Comparison of ENCODE assay signal across 26 cellular contexts in the genomic region with DNA sequence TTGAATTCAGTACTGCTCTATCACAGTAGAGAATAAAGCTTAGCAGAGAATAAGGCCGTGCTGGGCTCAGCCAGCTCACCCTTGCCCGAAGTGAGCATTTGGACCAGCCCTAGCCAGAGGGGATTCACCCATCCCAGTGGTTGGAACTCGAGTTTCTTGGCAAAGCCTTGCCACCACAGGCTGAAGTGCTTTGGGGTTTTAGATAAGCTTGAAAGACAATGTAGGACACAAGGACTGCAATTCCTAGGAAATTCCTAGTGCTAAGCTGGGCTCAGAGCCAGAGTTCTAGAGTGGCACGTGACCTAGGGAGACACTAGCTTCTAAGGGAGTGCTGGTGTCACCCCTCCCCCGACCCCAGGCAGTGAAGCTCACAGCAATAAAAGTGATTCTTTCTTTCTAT. TPM values are rescaled to one million over a fixed set of nuclear protein-coding genes. Genes with fewer than 3 reads are reported as not detected.
A peak's percentile ranks its signal among the peaks of the same experiment; 100 is the strongest.
DNase-seq lines count a peak whose midpoint lies in the region; ATAC-seq, FAIRE-seq and TF ChIP-seq lines count a peak whose summit lies in the region.
"Had no signal": no experiment of that assay in that cellular context is flagged by ENCODE, and none has a peak within 500 bp of the region (broad histone marks: within the 10 kb centered on the region; RNA-seq: fewer than 3 reads in every experiment).

No MANE protein-coding gene starts in this region.

- no peak overlapping the region for H2BK5ac ChIP-seq in IMR-90 (ENCODE audit: low read depth, low read length, poor library complexity, severe bottlenecking)

- no peak overlapping the region for H4K8ac ChIP-seq in IMR-90 (ENCODE audit: low read depth in 2 of 2, low read length in 2 of 2)

- DNase-seq in D721Med (ENCODE audit: insufficient read length, low spot score) (no peak), IMR-90 (no peak), amniotic epithelial cell (ENCODE audit: low read depth) (peak; percentile 41), hepatocyte (ENCODE audit: low spot score) (peak; percentile 64), OCI-M1 (lab: John Stamatoyannopoulos, UW) (no peak)
- no peak for DNase-seq in stimulated activated CD8-positive, alpha-beta memory T cell treated with anti-CD3 and anti-CD28 coated beads, Interleukin-4, amount 100 ng/mL, for 48 hours
- DNase-seq: activated CD4-positive, alpha-beta T cell treated with anti-CD3 and anti-CD28 coated beads, Interleukin-2, amount 10 ng/mL, durations not matched to agents 7 days and 5 days; activated naive CD8-positive, alpha-beta T cell treated with anti-CD3 and anti-CD28 coated beads for 36 hours; body of pancreas; gastrocnemius medialis; HCEC 1CT; Kasumi-1; NCI-H1092 treated with DMSO at 0.1 percent for 48 hours; NCI-H2107; NCI-H774; nephron progenitor cell; posterior cingulate gyrus; SIG-M5; stimulated activated naive B cell treated with anti-CD40 and anti-IgM and Interleukin-4, amounts not matched to agents 10 μg/mL and 1 μg/mL and 100 μg/mL, for 72 hours; T-helper 17 cell had no signal

- H2BK20ac ChIP-seq in IMR-90 (ENCODE audit: low read depth, low read length): no peak overlapping the region

- POLR2A ChIA-PET in IMR-90 (lab: Charles Lee; ENCODE audit: unreplicated experiment): no interaction called here

- H3K4me3 ChIP-seq in IMR-90 (ENCODE audit: insufficient read depth, low read depth, low read length) (no peak overlapping the region), hepatocyte (no peak overlapping the region)
- H3K4me3 ChIP-seq: body of pancreas, coronary artery, gastrocnemius medialis, thoracic aorta had no signal

- H3K27ac ChIP-seq in IMR-90 (ENCODE audit: insufficient read depth, low read length): no peak overlapping the region
- peak overlapping the region; percentile 78 for H3K27ac ChIP-seq in hepatocyte
- H3K27ac ChIP-seq: body of pancreas, C4-2B, coronary artery, gastrocnemius medialis, thoracic aorta had no signal

- WGBS in IMR-90 (ENCODE audit: extremely low coverage in 2 of 2, insufficient read length in 1 of 2), 2 experiments: 25% methylated on average over 2 of the region's 5 CpGs; no CpG with 5 or more reads in 1 of the 2 experiments
- 76% methylated on average over 5 of the region's 5 CpGs for WGBS in hepatocyte (ENCODE audit: low lambda C conversion rate, missing lambda C conversion rate)

- no peak overlapping the region for H4K5ac ChIP-seq in IMR-90 (ENCODE audit: low read depth, low read length)

- H3K79me1 ChIP-seq in IMR-90 (ENCODE audit: low read depth in 1 of 2, low read length in 2 of 2): no peaks in the 10 kb centered on the region

- TF ChIP-seq CTCF in D721Med (IDR thresholded peaks at IDR 0.05; ENCODE audit: insufficient read depth, missing control alignments) (no peak), IMR-90 (conservative IDR thresholded peaks at IDR 0.05; ENCODE audit: low read depth, low read length) (no peak), hepatocyte (IDR thresholded peaks at IDR 0.05; ENCODE audit: poor library complexity) (no peak)

- H3K9me3 Mint-ChIP-seq in activated T-helper 17 cell treated with anti-CD3 and anti-CD28 coated beads, Interleukin-2, amount 50 U/mL, for 72 hours: peaks cover 8% of the 10 kb centered on the region
- H3K9me3 Mint-ChIP-seq: activated CD4-positive, alpha-beta T cell treated with anti-CD3 and anti-CD28 coated beads, Interleukin-2, amount 10 ng/mL, durations not matched to agents 7 days and 5 days; activated T-helper 2 cell treated with anti-CD3 and anti-CD28 coated beads, Interferon-gamma antibody, Interleukin-2, Interleukin-4, amounts not matched to agents 10 μg/mL and 5 μg/mL and 100 μg/mL, durations not matched to agents 14 hours and 24 hours and 36 hours; nephron progenitor cell had no signal

- H3K14ac ChIP-seq in IMR-90 (replicated peaks; ENCODE audit: low read depth, low read length): no peak overlapping the region

- H3K27ac Mint-ChIP-seq in activated T-helper 17 cell treated with anti-CD3 and anti-CD28 coated beads, Interleukin-2, amount 50 U/mL, for 72 hours: no peak overlapping the region
- H3K27ac Mint-ChIP-seq: activated CD4-positive, alpha-beta T cell treated with anti-CD3 and anti-CD28 coated beads, Interleukin-2, amount 10 ng/mL, durations not matched to agents 7 days and 5 days; activated naive CD8-positive, alpha-beta T cell treated with anti-CD3 and anti-CD28 coated beads for 36 hours; activated T-helper 2 cell treated with anti-CD3 and anti-CD28 coated beads, Interferon-gamma antibody, Interleukin-2, Interleukin-4, amounts not matched to agents 10 μg/mL and 5 μg/mL and 100 μg/mL, durations not matched to agents 14 hours and 24 hours and 36 hours; nephron progenitor cell; stimulated activated naive B cell treated with anti-CD40 and anti-IgM and Interleukin-4, amounts not matched to agents 10 μg/mL and 1 μg/mL and 100 μg/mL, for 72 hours; T-helper 17 cell had no signal

- dilution Hi-C loops in IMR-90 (cut with HindIII; ENCODE audit: low sequenced_read_pairs, unreplicated experiment): no loop called here

- no peaks in the 10 kb centered on the region for H3K4me1 Mint-ChIP-seq in activated T-helper 17 cell treated with anti-CD3 and anti-CD28 coated beads, Interleukin-2, amount 50 U/mL, for 72 hours
- H3K4me1 Mint-ChIP-seq: activated CD4-positive, alpha-beta T cell treated with anti-CD3 and anti-CD28 coated beads, Interleukin-2, amount 10 ng/mL, durations not matched to agents 7 days and 5 days; activated naive CD8-positive, alpha-beta T cell treated with anti-CD3 and anti-CD28 coated beads for 36 hours; nephron progenitor cell; stimulated activated naive B cell treated with anti-CD40 and anti-IgM and Interleukin-4, amounts not matched to agents 10 μg/mL and 1 μg/mL and 100 μg/mL, for 72 hours; T-helper 17 cell had no signal

- in situ Hi-C loops in IMR-90 (cut with MboI; ENCODE audit: low sequenced_read_pairs): no loop called here

- ATAC-seq in IMR-90 (ENCODE audit: low read depth) (no peak), GM21447 (IDR thresholded peaks at IDR 0.05; ENCODE audit: unreplicated experiment) (no peak)
- ATAC-seq in activated T-helper 17 cell treated with anti-CD3 and anti-CD28 coated beads, Interleukin-2, amount 50 U/mL, for 72 hours (replicated peaks): no peak
- ATAC-seq: body of pancreas; gastrocnemius medialis; stimulated activated naive B cell treated with anti-CD40 and anti-IgM and Interleukin-4, amounts not matched to agents 10 μg/mL and 1 μg/mL and 100 μg/mL, for 72 hours; T-helper 17 cell had no signal

- TF ChIP-seq RAD21 in IMR-90 (IDR thresholded peaks at IDR 0.05; ENCODE audit: low read length): no peak

- H3K4me3 Mint-ChIP-seq in activated T-helper 17 cell treated with anti-CD3 and anti-CD28 coated beads, Interleukin-2, amount 50 U/mL, for 72 hours: no peak overlapping the region
- H3K4me3 Mint-ChIP-seq: activated CD4-positive, alpha-beta T cell treated with anti-CD3 and anti-CD28 coated beads, Interleukin-2, amount 10 ng/mL, durations not matched to agents 7 days and 5 days; activated naive CD8-positive, alpha-beta T cell treated with anti-CD3 and anti-CD28 coated beads for 36 hours; nephron progenitor cell; stimulated activated naive B cell treated with anti-CD40 and anti-IgM and Interleukin-4, amounts not matched to agents 10 μg/mL and 1 μg/mL and 100 μg/mL, for 72 hours; T-helper 17 cell had no signal

- H3K18ac ChIP-seq in IMR-90 (ENCODE audit: low read depth, low read length): no peak overlapping the region

- no peaks in the 10 kb centered on the region; the same call in 1 of the 2 replicates for H3K27me3 ChIP-seq in IMR-90 (ENCODE audit: control insufficient read depth, insufficient read depth, low read length)
- H3K27me3 ChIP-seq in hepatocyte: no peaks in the 10 kb centered on the region
- H3K27me3 ChIP-seq: body of pancreas, gastrocnemius medialis had no signal

- no peaks in the 10 kb centered on the region for H4K20me1 ChIP-seq in IMR-90 (ENCODE audit: insufficient read depth, low read length)
- no peaks in the 10 kb centered on the region for H4K20me1 ChIP-seq in hepatocyte (ENCODE audit: insufficient read depth, poor library complexity, severe bottlenecking)

- no peaks in the 10 kb centered on the region for H3K9me3 ChIP-seq in IMR-90 (ENCODE audit: control insufficient read depth, insufficient read depth, low read length)
- no peaks in the 10 kb centered on the region for H3K9me3 ChIP-seq in hepatocyte (ENCODE audit: low read depth)
- H3K9me3 ChIP-seq: body of pancreas, gastrocnemius medialis, thoracic aorta had no signal

- H2BK15ac ChIP-seq in IMR-90 (ENCODE audit: low read depth, low read length): no peak overlapping the region

- peak; percentile 29 for FAIRE-seq in D721Med (lab: Jason Lieb, UNC)

- intact Hi-C loops in IMR-90 (cut with micrococcal nuclease): no loop called here

- no peak for TF ChIP-seq POLR2A in IMR-90 (IDR thresholded peaks at IDR 0.05; ENCODE audit: low read depth, low read length)

- no peaks in the 10 kb centered on the region for H3K9me2 ChIP-seq in hepatocyte (replicated peaks; ENCODE audit: insufficient read depth)

- H3K9me1 ChIP-seq in IMR-90 (ENCODE audit: insufficient read depth, low read length): no peaks in the 10 kb centered on the region

- H3K4me2 ChIP-seq in IMR-90 (ENCODE audit: low read depth, low read length): no peak overlapping the region
- H3K4me2 ChIP-seq in hepatocyte: no peak overlapping the region

- H3K4me1 ChIP-seq in IMR-90 (ENCODE audit: control insufficient read depth, insufficient read depth, low read length) (no peaks in the 10 kb centered on the region), hepatocyte (ENCODE audit: insufficient read depth) (no peaks in the 10 kb centered on the region)
- H3K4me1 ChIP-seq: body of pancreas, gastrocnemius medialis had no signal

- no peak overlapping the region for H2AFZ ChIP-seq in IMR-90 (replicated peaks; ENCODE audit: low read length, poor library complexity)
- no peak overlapping the region for H2AFZ ChIP-seq in hepatocyte

- H3K36me3 Mint-ChIP-seq in activated T-helper 17 cell treated with anti-CD3 and anti-CD28 coated beads, Interleukin-2, amount 50 U/mL, for 72 hours (ENCODE audit: low read depth): no peaks in the 10 kb centered on the region
- H3K36me3 Mint-ChIP-seq: activated naive CD8-positive, alpha-beta T cell treated with anti-CD3 and anti-CD28 coated beads for 36 hours; stimulated activated naive B cell treated with anti-CD40 and anti-IgM and Interleukin-4, amounts not matched to agents 10 μg/mL and 1 μg/mL and 100 μg/mL, for 72 hours had no signal

- no peak overlapping the region for H3K9ac ChIP-seq in IMR-90 (ENCODE audit: low read depth, low read length)

- no peak overlapping the region for H3K4ac ChIP-seq in IMR-90 (ENCODE audit: low read depth, low read length)

- H4K91ac ChIP-seq in IMR-90 (ENCODE audit: insufficient read depth, low read depth, low read length): no peak overlapping the region

- no peak overlapping the region for H2AK5ac ChIP-seq in IMR-90 (ENCODE audit: low read depth, low read length)

- CTCF ChIA-PET in IMR-90 (lab: Yijun Ruan, JAX): interaction anchor here (0.6 to 1.5 kb wide), 2 partner anchors 11 to 136 kb away, joined by 3 read pairs; no protein-coding TSS in a partner anchor

- H2BK120ac ChIP-seq in IMR-90 (ENCODE audit: low read depth, low read length): no peak overlapping the region

- no peak overlapping the region for H3K56ac ChIP-seq in IMR-90 (ENCODE audit: extremely low read depth, insufficient read depth, low read length)

- H3K36me3 ChIP-seq in IMR-90 (ENCODE audit: control insufficient read depth, insufficient read depth, low read length) (no peaks in the 10 kb centered on the region), hepatocyte (replicated peaks; ENCODE audit: insufficient read depth, low read depth) (no peaks in the 10 kb centered on the region)
- H3K36me3 ChIP-seq: gastrocnemius medialis, thoracic aorta had no signal

- no peak overlapping the region for H3K23ac ChIP-seq in IMR-90 (ENCODE audit: low read depth, low read length)

- H2AK9ac ChIP-seq in IMR-90 (replicated peaks; ENCODE audit: low read depth, low read length, poor library complexity): no peak overlapping the region

- no peaks in the 10 kb centered on the region for H3K79me2 ChIP-seq in hepatocyte

- BruUV-seq in IMR-90 (replicated peaks; lab: Mats Ljungman, UMichigan): no TSS peak

- H3K27me3 Mint-ChIP-seq in activated T-helper 17 cell treated with anti-CD3 and anti-CD28 coated beads, Interleukin-2, amount 50 U/mL, for 72 hours: peaks cover 10% of the 10 kb centered on the region
- H3K27me3 Mint-ChIP-seq: activated CD4-positive, alpha-beta T cell treated with anti-CD3 and anti-CD28 coated beads, Interleukin-2, amount 10 ng/mL, durations not matched to agents 7 days and 5 days; activated naive CD8-positive, alpha-beta T cell treated with anti-CD3 and anti-CD28 coated beads for 36 hours; stimulated activated naive B cell treated with anti-CD40 and anti-IgM and Interleukin-4, amounts not matched to agents 10 μg/mL and 1 μg/mL and 100 μg/mL, for 72 hours had no signal

RNA-seq across cellular contexts. Expression of a gene that starts 28.0 kb away (rescaled TPM):
- total RNA-seq in IMR-90 (2012; rRNA removed) (0.18 TPM in 1 of 2 replicates, not detected in the other), hepatocyte (not detected in 2 replicates)
- polyA plus RNA-seq in IMR-90 (2012; rRNA removed) (0.12 TPM in 1 of 2 replicates, not detected in the other), hepatocyte (not detected in 2 replicates)
- polyA plus RNA-seq in IMR-90 (2012; cell fraction: cytosol; rRNA removed): not detected in 2 replicates
- polyA plus RNA-seq in IMR-90 (2012; cell fraction: nucleus; rRNA removed; ENCODE audit: low replicate concordance): 0.05 TPM in 2 replicates
- not detected for total RNA-seq in activated T-helper 17 cell treated with anti-CD3 and anti-CD28 coated beads, Interleukin-2, amount 50 U/mL, for 72 hours
- total RNA-seq: activated CD4-positive, alpha-beta T cell treated with anti-CD3 and anti-CD28 coated beads, Interleukin-2, amount 10 ng/mL, durations not matched to agents 7 days and 5 days; activated naive CD8-positive, alpha-beta T cell treated with anti-CD3 and anti-CD28 coated beads for 36 hours; activated T-helper 2 cell treated with anti-CD3 and anti-CD28 coated beads, Interferon-gamma antibody, Interleukin-2, Interleukin-4, amounts not matched to agents 10 μg/mL and 5 μg/mL and 100 μg/mL, durations not matched to agents 14 hours and 24 hours and 36 hours; body of pancreas; gastrocnemius medialis; T-helper 17 cell; thoracic aorta had no signal

RNA-seq across cellular contexts. Expression of a gene that starts 44.4 kb away (rescaled TPM):
- total RNA-seq in IMR-90 (2012; rRNA removed) (100 and 120 TPM in 2 replicates), hepatocyte (0.10 and 0.36 TPM in 2 replicates)
- polyA plus RNA-seq in IMR-90 (2012; rRNA removed) (76.5 and 79.9 TPM in 2 replicates), hepatocyte (0.77 and 1.9 TPM in 2 replicates)
- polyA plus RNA-seq in IMR-90 (2012; cell fraction: cytosol; rRNA removed): 21.4 and 33.7 TPM in 2 replicates
- 4.6 and 37.3 TPM in 2 replicates for polyA plus RNA-seq in IMR-90 (2012; cell fraction: nucleus; rRNA removed; ENCODE audit: low replicate concordance)
- total RNA-seq in activated T-helper 17 cell treated with anti-CD3 and anti-CD28 coated beads, Interleukin-2, amount 50 U/mL, for 72 hours: not detected
- total RNA-seq: activated CD4-positive, alpha-beta T cell treated with anti-CD3 and anti-CD28 coated beads, Interleukin-2, amount 10 ng/mL, durations not matched to agents 7 days and 5 days; activated naive CD8-positive, alpha-beta T cell treated with anti-CD3 and anti-CD28 coated beads for 36 hours; activated T-helper 2 cell treated with anti-CD3 and anti-CD28 coated beads, Interferon-gamma antibody, Interleukin-2, Interleukin-4, amounts not matched to agents 10 μg/mL and 5 μg/mL and 100 μg/mL, durations not matched to agents 14 hours and 24 hours and 36 hours; body of pancreas; gastrocnemius medialis; T-helper 17 cell had no signal

Comparison
In these comparisons a context has a peak if more than half of its experiments do, and no peak if none do; other contexts are left out.
1. DNase-seq: peak in amniotic epithelial cell (single experiment) and hepatocyte (single experiment); none in D721Med (single experiment), IMR-90 (single experiment), OCI-M1 (single experiment) and stimulated activated CD8-positive, alpha-beta memory T cell treated with anti-CD3 and anti-CD28 coated beads, Interleukin-4, amount 100 ng/mL, for 48 hours (single experiment).
2. RNA of a gene that starts 44.4 kb away (total RNA-seq): 100 to 120 TPM in IMR-90; 0.10 to 0.36 TPM in hepatocyte and not detected in activated T-helper 17 cell treated with anti-CD3 and anti-CD28 coated beads, Interleukin-2, amount 50 U/mL, for 72 hours; every median in the first group is over 10 times any median in the second.